ENCODE assay signal across 8 cellular contexts in genomic region chr5:72955768-72956323, GRCh38. TPM values are rescaled to one million over a fixed set of nuclear protein-coding genes. Genes with fewer than 3 reads are reported as not detected.
DNase-seq lines count a peak whose midpoint lies in the region; ATAC-seq, FAIRE-seq and TF ChIP-seq lines count a peak whose summit lies in the region.

FCHO2 (plus strand) TSS chr5:72956041; CDS start chr5:72956097, 56 bp downstream.

- H3K27me3 Mint-ChIP-seq in T-cell, result peaks cover 47 to 55% of the 10 kb centered on the region in 2 donors

- TF ChIP-seq EP300 in upper lobe of left lung (IDR thresholded peaks at IDR 0.05), result no peak

- CTCF ChIA-PET in T-cell (lab: Charles Lee), result no interaction called here

- peaks cover 41 to 71% (median 60%) of the 10 kb centered on the region in 4 donors for H3K4me1 ChIP-seq in upper lobe of left lung

- H3K27me3 ChIP-seq in upper lobe of left lung, result no peaks in the 10 kb centered on the region

- H3K4me3 ChIP-seq in upper lobe of left lung, result peak within 1 kb of the TSS; percentile 48 to 96 (median 76)

- FAIRE-seq in GM12892 (lab: Jason Lieb, UNC), result peak; percentile 96

- H3K27ac Mint-ChIP-seq in T-cell, result peak within 1 kb of the TSS; percentile 49 to 64

- TF ChIP-seq POLR2A in GM12892 (IDR thresholded peaks at IDR 0.05; ENCODE audit: low read depth, low read length) (no peak), upper lobe of left lung (IDR thresholded peaks at IDR 0.05) (peak in 2 of 4 donors; percentile 68 to 95)

- peaks cover 18 to 20% (median 19%) of the 10 kb centered on the region in 3 donors for H3K4me1 Mint-ChIP-seq in T-cell

- H3K4me3 Mint-ChIP-seq in T-cell, result peak within 1 kb of the TSS; percentile 91 to 93 (median 92)

- no peaks in the 10 kb centered on the region for H3K36me3 ChIP-seq in upper lobe of left lung

- no peaks in the 10 kb centered on the region for H3K9me3 Mint-ChIP-seq in T-cell

- ATAC-seq in HG02852 (IDR thresholded peaks at IDR 0.05; ENCODE audit: unreplicated experiment), result peak; percentile 95
- peak; percentile 93 to 96 (median 96) for ATAC-seq in T-cell (replicated peaks in 1 of 4)
- ATAC-seq in left cardiac atrium, result peak; percentile 96 to 98
- peak; percentile 98 for ATAC-seq in upper lobe of left lung (ENCODE audit: low FRiP score in 2 of 2)

- intact Hi-C loops in left cardiac atrium (cut with DNase I), result no loop called here
- intact Hi-C loops in posterior vena cava (cut with DNase I), result no loop called here

- DNase-seq in GM12892 (ENCODE audit: insufficient read length), result peak; percentile 89
- peak; percentile 95 for DNase-seq in NCI-H146 (lab: John Stamatoyannopoulos, UW)
- DNase-seq in T-cell, result peak; percentile 79 to 98 (median 92)
- peak; percentile 93 for DNase-seq in amniotic stem cell (lab: John Stamatoyannopoulos, UW)
- peak; percentile 100 for DNase-seq in left cardiac atrium
- peak; percentile 100 for DNase-seq in posterior vena cava (ENCODE audit: low spot score)
- DNase-seq in upper lobe of left lung, result peak; percentile 100

- peak within 1 kb of the TSS; percentile 97 to 100 (median 98) for H3K27ac ChIP-seq in upper lobe of left lung

- no peaks in the 10 kb centered on the region for H3K36me3 Mint-ChIP-seq in T-cell

- POLR2A ChIA-PET in T-cell (lab: Charles Lee), result no interaction called here

- WGBS in upper lobe of left lung, 2 donors, result 0% methylated on average over 1 to 35 of the region's 64 CpGs

- H3K9me3 ChIP-seq in upper lobe of left lung, result no peaks in the 10 kb centered on the region

- peak; percentile 82 to 98 (median 96) for TF ChIP-seq CTCF in upper lobe of left lung (IDR thresholded peaks at IDR 0.05)

RNA-seq across cellular contexts. Expression of gene FCHO2, which starts in this region (rescaled TPM):
- 1.2 TPM for polyA plus RNA-seq in GM12892 (2012; ENCODE audit: missing spikeins)
- total RNA-seq in T-cell (1 to 10 TPM in 4 of 5 donors, under 1 TPM in 1; 0.90 to 5.5 (median 4.1) TPM), left cardiac atrium (10 to 100 TPM; 19.2 to 25.6 TPM), posterior vena cava (10 to 100 TPM; 31.0 to 37.7 TPM), upper lobe of left lung (10 to 100 TPM; 37.6 to 99.5 (median 79.7) TPM)

Comparison
In these comparisons a context has a peak if more than half of its experiments do, and no peak if none do; other contexts are left out.
1. Peak in every context shown above with its lines: DNase-seq, ATAC-seq, H3K4me3 ChIP-seq and H3K27ac ChIP-seq.